Comparison of ENCODE assay signal across 15 cellular contexts in the genomic region with DNA sequence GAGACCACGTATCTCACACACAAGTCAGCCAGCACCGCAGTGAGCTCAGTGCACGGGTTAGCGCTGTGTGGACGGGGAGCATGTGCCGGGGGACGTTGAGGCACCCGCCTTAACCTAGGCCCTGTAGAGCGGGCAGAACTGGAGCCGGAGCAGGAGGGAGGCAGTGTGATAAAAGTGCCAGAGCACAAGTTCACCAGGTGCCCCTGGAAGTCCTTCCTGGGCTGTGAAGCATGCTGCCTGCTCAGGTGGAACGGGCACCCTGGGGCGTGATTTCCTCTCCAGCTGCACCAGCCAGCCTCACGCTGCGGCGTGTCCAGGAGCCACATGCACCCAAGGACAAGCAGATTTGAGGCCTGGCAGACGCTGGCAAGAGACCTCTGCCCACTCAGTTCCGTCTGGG. TPM values are rescaled to one million over a fixed set of nuclear protein-coding genes. Genes with fewer than 3 reads are reported as not detected.
A peak's percentile ranks its signal among the peaks of the same experiment; 100 is the strongest.
DNase-seq lines count a peak whose midpoint lies in the region; ATAC-seq, FAIRE-seq and TF ChIP-seq lines count a peak whose summit lies in the region.
"Had no signal": no experiment of that assay in that cellular context is flagged by ENCODE, and none has a peak within 500 bp of the region (broad histone marks: within the 10 kb centered on the region; RNA-seq: fewer than 3 reads in every experiment).

No MANE protein-coding gene starts in this region.

- no TSS peak for BruUV-seq in GM12878 (replicated peaks; lab: Mats Ljungman, UMichigan)

- H2AFZ ChIP-seq in GM12878 (ENCODE audit: control insufficient read depth, low read depth, low read length): no peak overlapping the region

- SMC1A ChIA-PET in GM12878 (lab: Charles Lee; ENCODE audit: uncharacterized antibody, unreplicated experiment): no interaction called here

- peak; percentile 54 for ATAC-seq in GM12878
- ATAC-seq in HG02970 (IDR thresholded peaks at IDR 0.05; ENCODE audit: low FRiP score, unreplicated experiment): no peak
- ATAC-seq in GM18861 (IDR thresholded peaks at IDR 0.05; ENCODE audit: unreplicated experiment): no peak
- ATAC-seq in GM19467 (IDR thresholded peaks at IDR 0.05; ENCODE audit: unreplicated experiment): no peak
- no peak for ATAC-seq in GM21717 (IDR thresholded peaks at IDR 0.05; ENCODE audit: unreplicated experiment)
- ATAC-seq: left lung had no signal

- H3K4me3 ChIP-seq in GM12865 (ENCODE audit: low read depth, low read length) (no peak overlapping the region), GM12878 (no peak overlapping the region)
- H3K4me3 ChIP-seq: left lung, suprapubic skin had no signal

- RAD21 ChIA-PET in GM12878 (lab: Charles Lee; ENCODE audit: unreplicated experiment): no interaction called here

- no peak for TF ChIP-seq RAD21 in GM12878 (IDR thresholded peaks at IDR 0.05; ENCODE audit: insufficient read depth, low read depth, low read length)

- no peak for TF ChIP-seq POLR2A in GM12878 (IDR thresholded peaks at IDR 0.05; ENCODE audit: low read depth, low read length)

- TF ChIP-seq CTCF in GM12865 (IDR thresholded peaks at IDR 0.05; ENCODE audit: insufficient read depth, low read depth, low read length, missing control alignments) (no peak), GM12878 (IDR thresholded peaks at IDR 0.05 in 2 of 3, conservative IDR thresholded peaks at IDR 0.05 in 1 of 3; ENCODE audit: control insufficient read depth in 2 of 3, extremely low read depth in 1 of 3, insufficient read depth in 1 of 3, low read depth in 3 of 3, low read length in 3 of 3) (no peak)

- no peaks in the 10 kb centered on the region for H3K4me1 ChIP-seq in GM12878 (ENCODE audit: control insufficient read depth, insufficient read depth, low read length)
- H3K4me1 ChIP-seq: left lung had no signal

- H4K20me1 ChIP-seq in GM12878 (ENCODE audit: control insufficient read depth, insufficient read depth): no peaks in the 10 kb centered on the region

- intact Hi-C loops in GM12878 (cut with micrococcal nuclease; ENCODE audit: unreplicated experiment): no loop called here

- H3K36me3 ChIP-seq in GM12878 (ENCODE audit: control insufficient read depth in 2 of 2, insufficient read depth in 2 of 2, low read length in 1 of 2): no peaks in the 10 kb centered on the region

- CTCF ChIA-PET in GM12878 (lab: Yijun Ruan, JAX): interaction anchor here (1.8 kb wide), 1 partner anchor 230 kb away, joined by 6 read pairs; no protein-coding TSS in a partner anchor

- H3K79me2 ChIP-seq in GM12878 (ENCODE audit: control insufficient read depth, insufficient read depth, low read length): no peaks in the 10 kb centered on the region

- no peaks in the 10 kb centered on the region; a peak in 2 of 4 replicates for H3K27me3 ChIP-seq in GM12878 (replicated peaks in 1 of 2; ENCODE audit: control insufficient read depth in 2 of 2, insufficient read depth in 2 of 2, low read length in 1 of 2)
- H3K27me3 ChIP-seq: left lung, suprapubic skin had no signal

- WGBS in GM12878 (ENCODE audit: insufficient coverage, insufficient replicate concordance, low lambda C conversion rate, missing lambda C conversion rate): 30% methylated on average over 17 of the region's 17 CpGs

- H3K4me2 ChIP-seq in GM12878 (ENCODE audit: control insufficient read depth, insufficient read depth): no peak overlapping the region

- POLR2A ChIA-PET in GM12878 (lab: Charles Lee): no interaction called here

- H3K9me3 ChIP-seq in GM12878 (replicated peaks; ENCODE audit: control insufficient read depth, insufficient read depth, low read length): no peaks in the 10 kb centered on the region
- H3K9me3 ChIP-seq: left lung, suprapubic skin had no signal

- no peak overlapping the region for H3K27ac ChIP-seq in GM12878 (ENCODE audit: control insufficient read depth, insufficient read depth)
- H3K27ac ChIP-seq: left lung, suprapubic skin had no signal

- DNase-seq in GM12865 (ENCODE audit: low read depth): peak; percentile 16
- DNase-seq in NCI-H1092 (lab: John Stamatoyannopoulos, UW): peak; percentile 29
- no peak for DNase-seq in GM12878 (ENCODE audit: low read depth, low spot score)
- DNase-seq in renal cortical epithelial cell (ENCODE audit: low read depth): peak; percentile 65
- DNase-seq: amygdala; NCI-H2227 treated with DMSO at 0.1 percent for 48 hours; SHP77 treated with DMSO at 0.1 percent for 48 hours; stimulated activated CD4-positive, alpha-beta T cell treated with anti-CD3 and anti-CD28 coated beads, Interleukin-2, amount 100 ng/mL, for 48 hours; T-helper 2 cell had no signal

- H3K9ac ChIP-seq in GM12878 (ENCODE audit: control insufficient read depth, insufficient read depth, low read length): no peak overlapping the region

- in situ Hi-C loops in GM12878 (cut with MboI): loop anchor here (5.0 kb wide), 1 partner anchor 231 kb away; no protein-coding TSS in a partner anchor

- TF ChIP-seq EP300 in GM12878 (IDR thresholded peaks at IDR 0.05; ENCODE audit: borderline replicate concordance in 1 of 2, control insufficient read depth in 1 of 2, low read depth in 2 of 2, low read length in 2 of 2): no peak

- no peak for FAIRE-seq in GM12878 (lab: Jason Lieb, UNC)

TF ChIP-seq in GM12878, 131 proteins besides CTCF, POLR2A, EP300 and RAD21:
- no peak for TF ChIP-seq CHD1 (IDR thresholded peaks at IDR 0.05; ENCODE audit: low read depth, low read length)
- TF ChIP-seq, protein P1, sequence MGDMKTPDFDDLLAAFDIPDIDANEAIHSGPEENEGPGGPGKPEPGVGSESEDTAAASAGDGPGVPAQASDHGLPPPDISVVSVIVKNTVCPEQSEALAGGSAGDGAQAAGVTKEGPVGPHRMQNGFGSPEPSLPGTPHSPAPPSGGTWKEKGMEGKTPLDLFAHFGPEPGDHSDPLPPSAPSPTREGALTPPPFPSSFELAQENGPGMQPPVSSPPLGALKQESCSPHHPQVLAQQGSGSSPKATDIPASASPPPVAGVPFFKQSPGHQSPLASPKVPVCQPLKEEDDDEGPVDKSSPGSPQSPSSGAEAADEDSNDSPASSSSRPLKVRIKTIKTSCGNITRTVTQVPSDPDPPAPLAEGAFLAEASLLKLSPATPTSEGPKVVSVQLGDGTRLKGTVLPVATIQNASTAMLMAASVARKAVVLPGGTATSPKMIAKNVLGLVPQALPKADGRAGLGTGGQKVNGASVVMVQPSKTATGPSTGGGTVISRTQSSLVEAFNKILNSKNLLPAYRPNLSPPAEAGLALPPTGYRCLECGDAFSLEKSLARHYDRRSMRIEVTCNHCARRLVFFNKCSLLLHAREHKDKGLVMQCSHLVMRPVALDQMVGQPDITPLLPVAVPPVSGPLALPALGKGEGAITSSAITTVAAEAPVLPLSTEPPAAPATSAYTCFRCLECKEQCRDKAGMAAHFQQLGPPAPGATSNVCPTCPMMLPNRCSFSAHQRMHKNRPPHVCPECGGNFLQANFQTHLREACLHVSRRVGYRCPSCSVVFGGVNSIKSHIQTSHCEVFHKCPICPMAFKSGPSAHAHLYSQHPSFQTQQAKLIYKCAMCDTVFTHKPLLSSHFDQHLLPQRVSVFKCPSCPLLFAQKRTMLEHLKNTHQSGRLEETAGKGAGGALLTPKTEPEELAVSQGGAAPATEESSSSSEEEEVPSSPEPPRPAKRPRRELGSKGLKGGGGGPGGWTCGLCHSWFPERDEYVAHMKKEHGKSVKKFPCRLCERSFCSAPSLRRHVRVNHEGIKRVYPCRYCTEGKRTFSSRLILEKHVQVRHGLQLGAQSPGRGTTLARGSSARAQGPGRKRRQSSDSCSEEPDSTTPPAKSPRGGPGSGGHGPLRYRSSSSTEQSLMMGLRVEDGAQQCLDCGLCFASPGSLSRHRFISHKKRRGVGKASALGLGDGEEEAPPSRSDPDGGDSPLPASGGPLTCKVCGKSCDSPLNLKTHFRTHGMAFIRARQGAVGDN (IDR thresholded peaks at IDR 0.05): no peak

RNA-seq across cellular contexts. Expression of gene ITGB1BP1, which starts 50.3 kb away (rescaled TPM):
- total RNA-seq in GM12878 (2013; cell fraction: nucleolus; rRNA removed): 25.2 and 27.2 TPM in 2 replicates
- total RNA-seq in GM12878 (2014; rRNA removed): 49.8 and 50.2 TPM in 2 replicates
- 60.9 and 68.3 TPM in 2 replicates for total RNA-seq in GM12878 (2014; rRNA removed; fragmentation: Illumina TruSeq; extraction: Trizol)
- total RNA-seq in GM12878 (2021): 108 and 115 TPM in 2 replicates
- polyA plus RNA-seq in GM12878 (2011; ENCODE audit: low read depth): 33.7 TPM
- polyA plus RNA-seq in GM12878 (2011; rRNA removed): 113 and 166 TPM in 2 replicates
- polyA plus RNA-seq in GM12878 (2011; cell fraction: cytosol; rRNA removed): 45.0 and 46.7 TPM in 2 replicates
- polyA plus RNA-seq in GM12878 (2011; cell fraction: nucleus; rRNA removed): 35.8 and 38.4 TPM in 2 replicates
- 64.4 and 91.5 TPM in 2 replicates for polyA plus RNA-seq in GM12878 (2012)
- polyA plus RNA-seq in GM12878 (2014; fragmentation: Illumina TruSeq; extraction: Trizol): 79.5 and 87.7 TPM in 2 replicates
- polyA plus RNA-seq in GM12878 (2014; fragmentation: Nextera tagmentation; extraction: Ambion mirVana): 100 to 1,000 TPM in 1 of 2 experiments, 10 to 100 TPM in 1; 58.8 to 115 TPM
- 67.3 and 81.0 TPM in 2 replicates for polyA plus RNA-seq in GM12878 (2014; rRNA removed)
- polyA plus RNA-seq in GM12878 (2016; fragmentation: Nextera tagmentation; extraction: Ambion mirVana): 100 to 1,000 TPM; 271 to 273 TPM
- 20.0 and 20.8 TPM in 2 replicates for polyA minus RNA-seq in GM12878 (2011; rRNA and poly(A)+ RNA removed)
- polyA minus RNA-seq in GM12878 (2011; cell fraction: cytosol; rRNA and poly(A)+ RNA removed): 14.2 and 15.4 TPM in 2 replicates
- polyA minus RNA-seq in GM12878 (2011; cell fraction: nucleus; rRNA and poly(A)+ RNA removed): 5.8 and 10.2 TPM in 2 replicates
- total RNA-seq in renal cortical epithelial cell: 49.5 and 56.8 TPM in 2 replicates

RNA-seq across cellular contexts. Expression of gene CPSF3, which starts 50.4 kb away (rescaled TPM):
- 53.2 and 73.7 TPM in 2 replicates for total RNA-seq in GM12878 (2013; cell fraction: nucleolus; rRNA removed)
- total RNA-seq in GM12878 (2014; rRNA removed): 67.7 and 72.3 TPM in 2 replicates
- total RNA-seq in GM12878 (2014; rRNA removed; fragmentation: Illumina TruSeq; extraction: Trizol): 97.4 and 107 TPM in 2 replicates
- total RNA-seq in GM12878 (2021): 62.1 and 62.2 TPM in 2 replicates
- 25.1 TPM for polyA plus RNA-seq in GM12878 (2011; ENCODE audit: low read depth)
- 34.5 and 45.3 TPM in 2 replicates for polyA plus RNA-seq in GM12878 (2011; rRNA removed)
- polyA plus RNA-seq in GM12878 (2011; cell fraction: cytosol; rRNA removed): 18.9 and 31.5 TPM in 2 replicates
- polyA plus RNA-seq in GM12878 (2011; cell fraction: nucleus; rRNA removed): 39.5 and 47.6 TPM in 2 replicates
- polyA plus RNA-seq in GM12878 (2012): 48.2 and 50.7 TPM in 2 replicates
- 83.5 and 116 TPM in 2 replicates for polyA plus RNA-seq in GM12878 (2014; fragmentation: Illumina TruSeq; extraction: Trizol)
- 100 to 1,000 TPM in 1 of 2 experiments, 10 to 100 TPM in 1; 68.7 to 101 TPM for polyA plus RNA-seq in GM12878 (2014; fragmentation: Nextera tagmentation; extraction: Ambion mirVana)
- 42.4 and 46.9 TPM in 2 replicates for polyA plus RNA-seq in GM12878 (2014; rRNA removed)
- 100 to 1,000 TPM; 105 to 108 TPM for polyA plus RNA-seq in GM12878 (2016; fragmentation: Nextera tagmentation; extraction: Ambion mirVana)
- 21.9 and 44.2 TPM in 2 replicates for polyA minus RNA-seq in GM12878 (2011; rRNA and poly(A)+ RNA removed)
- polyA minus RNA-seq in GM12878 (2011; cell fraction: cytosol; rRNA and poly(A)+ RNA removed): 16.7 and 25.6 TPM in 2 replicates
- 19.0 and 26.7 TPM in 2 replicates for polyA minus RNA-seq in GM12878 (2011; cell fraction: nucleus; rRNA and poly(A)+ RNA removed)
- 99.7 and 103 TPM in 2 replicates for total RNA-seq in renal cortical epithelial cell
